ENCODE assay signal across 1 cellular context in the genomic region with DNA sequence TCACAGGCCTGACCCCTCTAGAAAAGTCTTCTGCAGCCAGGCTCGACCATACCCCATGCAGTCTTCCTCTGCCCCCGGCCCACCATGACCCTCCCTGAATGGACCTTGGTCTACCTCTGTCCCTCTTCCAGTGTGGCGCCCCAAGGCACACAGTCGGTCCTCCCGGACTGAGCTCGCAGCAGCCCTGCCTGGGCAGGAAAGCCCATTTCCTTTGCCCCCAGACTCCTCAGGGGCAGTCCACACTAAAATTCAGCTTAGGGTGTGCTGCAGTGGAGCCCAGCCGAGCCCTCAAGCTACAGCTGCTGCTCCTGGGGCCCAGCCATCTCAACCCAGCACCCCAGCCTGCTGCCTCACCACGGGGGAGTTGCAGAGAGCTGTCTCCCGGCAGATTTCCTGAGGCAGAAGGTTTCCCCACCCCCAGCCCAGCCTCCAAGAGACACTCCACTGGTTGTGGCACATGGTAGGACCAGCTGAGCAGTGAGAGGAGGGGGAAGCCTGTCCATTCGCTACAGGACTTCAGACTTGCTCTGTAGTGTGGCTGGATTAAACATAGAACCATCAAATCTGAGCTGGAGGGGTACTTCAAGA.
TF ChIP-seq lines count a peak whose summit lies in the region.

No MANE protein-coding gene starts in this region.

TF ChIP-seq in H1, 55 proteins besides CTCF, POLR2A, EP300 and RAD21:
- no peak for TF ChIP-seq EZH2 (IDR thresholded peaks at IDR 0.05; ENCODE audit: low read depth, low read length, severe bottlenecking)
- TF ChIP-seq SP2 (IDR thresholded peaks at IDR 0.05; ENCODE audit: low read length), result no peak
- 0 out of 2 replicates have a peak, but pooled peaks have one; percentile 1 for TF ChIP-seq SUZ12 (IDR thresholded peaks at IDR 0.05; ENCODE audit: low read length)
- TF ChIP-seq RXRA (IDR thresholded peaks at IDR 0.05; ENCODE audit: insufficient read depth, low read depth, low read length), result no peak
- no peak for TF ChIP-seq HDAC6 (IDR thresholded peaks at IDR 0.05; ENCODE audit: low read depth, low read length)
- no peak for TF ChIP-seq GABPA (IDR thresholded peaks at IDR 0.05; ENCODE audit: borderline replicate concordance, insufficient read depth, low read length)
- TF ChIP-seq, protein P1, sequence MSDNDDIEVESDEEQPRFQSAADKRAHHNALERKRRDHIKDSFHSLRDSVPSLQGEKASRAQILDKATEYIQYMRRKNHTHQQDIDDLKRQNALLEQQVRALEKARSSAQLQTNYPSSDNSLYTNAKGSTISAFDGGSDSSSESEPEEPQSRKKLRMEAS (IDR thresholded peaks at IDR 0.05), result 0 out of 2 replicates have a peak, but pooled peaks have one; percentile 11
- TF ChIP-seq ZNF274 (IDR thresholded peaks at IDR 0.05; ENCODE audit: borderline replicate concordance, extremely low read depth, low read length), result no peak
